1 cellular context compared by ENCODE assay signal in the genomic region with DNA sequence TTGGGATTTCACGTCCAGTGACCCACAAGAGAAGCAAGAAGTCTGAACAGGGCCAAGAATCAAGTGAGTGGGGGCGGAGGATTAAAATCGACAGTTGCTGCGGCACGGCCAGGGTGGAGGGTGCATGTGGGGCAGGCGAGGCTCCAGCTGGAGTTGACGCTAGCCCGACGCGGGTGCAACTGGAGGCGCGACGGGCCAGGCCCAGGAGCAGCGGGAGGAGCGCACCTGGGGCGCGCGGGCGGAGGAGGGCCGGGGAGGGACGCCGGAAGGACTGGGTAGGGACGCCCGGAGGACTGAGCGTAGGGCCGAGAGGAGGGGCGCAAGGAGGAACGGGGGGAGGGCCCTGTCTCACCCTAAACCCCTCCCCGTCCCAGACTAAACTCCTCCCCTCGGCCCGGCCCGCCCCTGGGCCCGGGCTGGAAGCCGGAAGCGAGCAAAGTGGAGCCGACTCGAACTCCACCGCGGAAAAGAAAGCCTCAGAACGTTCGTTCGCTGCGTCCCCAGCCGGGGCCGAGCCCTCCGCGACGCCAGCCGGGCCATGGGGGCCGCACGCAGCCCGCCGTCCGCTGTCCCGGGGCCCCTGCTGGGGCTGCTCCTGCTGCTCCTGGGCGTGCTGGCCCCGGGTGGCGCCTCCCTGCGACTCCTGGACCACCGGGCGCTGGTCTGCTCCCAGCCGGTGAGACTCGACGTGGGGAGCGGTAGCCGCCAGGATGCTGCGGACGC.
TF ChIP-seq lines count a peak whose summit lies in the region.

A gene with protein sequence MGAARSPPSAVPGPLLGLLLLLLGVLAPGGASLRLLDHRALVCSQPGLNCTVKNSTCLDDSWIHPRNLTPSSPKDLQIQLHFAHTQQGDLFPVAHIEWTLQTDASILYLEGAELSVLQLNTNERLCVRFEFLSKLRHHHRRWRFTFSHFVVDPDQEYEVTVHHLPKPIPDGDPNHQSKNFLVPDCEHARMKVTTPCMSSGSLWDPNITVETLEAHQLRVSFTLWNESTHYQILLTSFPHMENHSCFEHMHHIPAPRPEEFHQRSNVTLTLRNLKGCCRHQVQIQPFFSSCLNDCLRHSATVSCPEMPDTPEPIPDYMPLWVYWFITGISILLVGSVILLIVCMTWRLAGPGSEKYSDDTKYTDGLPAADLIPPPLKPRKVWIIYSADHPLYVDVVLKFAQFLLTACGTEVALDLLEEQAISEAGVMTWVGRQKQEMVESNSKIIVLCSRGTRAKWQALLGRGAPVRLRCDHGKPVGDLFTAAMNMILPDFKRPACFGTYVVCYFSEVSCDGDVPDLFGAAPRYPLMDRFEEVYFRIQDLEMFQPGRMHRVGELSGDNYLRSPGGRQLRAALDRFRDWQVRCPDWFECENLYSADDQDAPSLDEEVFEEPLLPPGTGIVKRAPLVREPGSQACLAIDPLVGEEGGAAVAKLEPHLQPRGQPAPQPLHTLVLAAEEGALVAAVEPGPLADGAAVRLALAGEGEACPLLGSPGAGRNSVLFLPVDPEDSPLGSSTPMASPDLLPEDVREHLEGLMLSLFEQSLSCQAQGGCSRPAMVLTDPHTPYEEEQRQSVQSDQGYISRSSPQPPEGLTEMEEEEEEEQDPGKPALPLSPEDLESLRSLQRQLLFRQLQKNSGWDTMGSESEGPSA (plus strand): TSS at position 447 of the 723 bp plus-strand sequence. CDS start 92 bp downstream, at position 539.

TF ChIP-seq in HepG2, 621 proteins besides CTCF, POLR2A, EP300 and RAD21 (continued from another document and continues in another):
- peak; percentile 81; the same call in 1 of the 2 replicates for TF ChIP-seq ZNF446 (CRISPR knock-in tag; IDR thresholded peaks at IDR 0.05)
- 0 out of 2 replicates have a peak, but pooled peaks have one; percentile 14 for TF ChIP-seq RXRA (CRISPR knock-in tag; IDR thresholded peaks at IDR 0.05)
- TF ChIP-seq ZNF703 (CRISPR knock-in tag; IDR thresholded peaks at IDR 0.05; ENCODE audit: borderline replicate concordance) = no peak
- TF ChIP-seq, protein P1, sequence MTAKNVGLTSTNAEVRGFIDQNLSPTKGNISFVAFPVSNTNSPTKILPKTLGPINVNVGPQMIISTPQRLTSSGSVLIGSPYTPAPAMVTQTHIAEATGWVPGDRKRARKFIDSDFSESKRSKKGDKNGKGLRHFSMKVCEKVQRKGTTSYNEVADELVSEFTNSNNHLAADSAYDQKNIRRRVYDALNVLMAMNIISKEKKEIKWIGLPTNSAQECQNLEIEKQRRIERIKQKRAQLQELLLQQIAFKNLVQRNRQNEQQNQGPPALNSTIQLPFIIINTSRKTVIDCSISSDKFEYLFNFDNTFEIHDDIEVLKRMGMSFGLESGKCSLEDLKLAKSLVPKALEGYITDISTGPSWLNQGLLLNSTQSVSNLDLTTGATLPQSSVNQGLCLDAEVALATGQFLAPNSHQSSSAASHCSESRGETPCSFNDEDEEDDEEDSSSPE (CRISPR knock-in tag; IDR thresholded peaks at IDR 0.05) = 0 out of 2 replicates have a peak, but pooled peaks have one; percentile 33
- TF ChIP-seq ZNF251 (CRISPR knock-in tag; IDR thresholded peaks at IDR 0.05) = no peak
- no peak for TF ChIP-seq SMARCC2 (IDR thresholded peaks at IDR 0.05)
- TF ChIP-seq, protein P2, sequence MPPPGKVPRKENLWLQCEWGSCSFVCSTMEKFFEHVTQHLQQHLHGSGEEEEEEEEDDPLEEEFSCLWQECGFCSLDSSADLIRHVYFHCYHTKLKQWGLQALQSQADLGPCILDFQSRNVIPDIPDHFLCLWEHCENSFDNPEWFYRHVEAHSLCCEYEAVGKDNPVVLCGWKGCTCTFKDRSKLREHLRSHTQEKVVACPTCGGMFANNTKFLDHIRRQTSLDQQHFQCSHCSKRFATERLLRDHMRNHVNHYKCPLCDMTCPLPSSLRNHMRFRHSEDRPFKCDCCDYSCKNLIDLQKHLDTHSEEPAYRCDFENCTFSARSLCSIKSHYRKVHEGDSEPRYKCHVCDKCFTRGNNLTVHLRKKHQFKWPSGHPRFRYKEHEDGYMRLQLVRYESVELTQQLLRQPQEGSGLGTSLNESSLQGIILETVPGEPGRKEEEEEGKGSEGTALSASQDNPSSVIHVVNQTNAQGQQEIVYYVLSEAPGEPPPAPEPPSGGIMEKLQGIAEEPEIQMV (CRISPR knock-in tag; IDR thresholded peaks at IDR 0.05; ENCODE audit: low read depth) = peak; percentile 18; the same call in 1 of the 2 replicates
- no peak for TF ChIP-seq ZFP41 (CRISPR knock-in tag; IDR thresholded peaks at IDR 0.05; ENCODE audit: borderline replicate concordance)
- no peak for TF ChIP-seq NONO (IDR thresholded peaks at IDR 0.05)
- TF ChIP-seq NONO (CRISPR knock-in tag; conservative IDR thresholded peaks at IDR 0.05) = peak; percentile 1; the same call in 1 of the 2 replicates
- no peak for TF ChIP-seq SNAI1 (CRISPR knock-in tag; IDR thresholded peaks at IDR 0.05; ENCODE audit: borderline replicate concordance)
- TF ChIP-seq, protein P3, sequence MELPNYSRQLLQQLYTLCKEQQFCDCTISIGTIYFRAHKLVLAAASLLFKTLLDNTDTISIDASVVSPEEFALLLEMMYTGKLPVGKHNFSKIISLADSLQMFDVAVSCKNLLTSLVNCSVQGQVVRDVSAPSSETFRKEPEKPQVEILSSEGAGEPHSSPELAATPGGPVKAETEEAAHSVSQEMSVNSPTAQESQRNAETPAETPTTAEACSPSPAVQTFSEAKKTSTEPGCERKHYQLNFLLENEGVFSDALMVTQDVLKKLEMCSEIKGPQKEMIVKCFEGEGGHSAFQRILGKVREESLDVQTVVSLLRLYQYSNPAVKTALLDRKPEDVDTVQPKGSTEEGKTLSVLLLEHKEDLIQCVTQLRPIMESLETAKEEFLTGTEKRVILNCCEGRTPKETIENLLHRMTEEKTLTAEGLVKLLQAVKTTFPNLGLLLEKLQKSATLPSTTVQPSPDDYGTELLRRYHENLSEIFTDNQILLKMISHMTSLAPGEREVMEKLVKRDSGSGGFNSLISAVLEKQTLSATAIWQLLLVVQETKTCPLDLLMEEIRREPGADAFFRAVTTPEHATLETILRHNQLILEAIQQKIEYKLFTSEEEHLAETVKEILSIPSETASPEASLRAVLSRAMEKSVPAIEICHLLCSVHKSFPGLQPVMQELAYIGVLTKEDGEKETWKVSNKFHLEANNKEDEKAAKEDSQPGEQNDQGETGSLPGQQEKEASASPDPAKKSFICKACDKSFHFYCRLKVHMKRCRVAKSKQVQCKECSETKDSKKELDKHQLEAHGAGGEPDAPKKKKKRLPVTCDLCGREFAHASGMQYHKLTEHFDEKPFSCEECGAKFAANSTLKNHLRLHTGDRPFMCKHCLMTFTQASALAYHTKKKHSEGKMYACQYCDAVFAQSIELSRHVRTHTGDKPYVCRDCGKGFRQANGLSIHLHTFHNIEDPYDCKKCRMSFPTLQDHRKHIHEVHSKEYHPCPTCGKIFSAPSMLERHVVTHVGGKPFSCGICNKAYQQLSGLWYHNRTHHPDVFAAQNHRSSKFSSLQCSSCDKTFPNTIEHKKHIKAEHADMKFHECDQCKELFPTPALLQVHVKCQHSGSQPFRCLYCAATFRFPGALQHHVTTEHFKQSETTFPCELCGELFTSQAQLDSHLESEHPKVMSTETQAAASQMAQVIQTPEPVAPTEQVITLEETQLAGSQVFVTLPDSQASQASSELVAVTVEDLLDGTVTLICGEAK (IDR thresholded peaks at IDR 0.05) = no peak
- TF ChIP-seq, protein P3 (CRISPR knock-in tag; IDR thresholded peaks at IDR 0.05) = peak; percentile 22; the same call in 1 of the 2 replicates
- TF ChIP-seq, protein P4, sequence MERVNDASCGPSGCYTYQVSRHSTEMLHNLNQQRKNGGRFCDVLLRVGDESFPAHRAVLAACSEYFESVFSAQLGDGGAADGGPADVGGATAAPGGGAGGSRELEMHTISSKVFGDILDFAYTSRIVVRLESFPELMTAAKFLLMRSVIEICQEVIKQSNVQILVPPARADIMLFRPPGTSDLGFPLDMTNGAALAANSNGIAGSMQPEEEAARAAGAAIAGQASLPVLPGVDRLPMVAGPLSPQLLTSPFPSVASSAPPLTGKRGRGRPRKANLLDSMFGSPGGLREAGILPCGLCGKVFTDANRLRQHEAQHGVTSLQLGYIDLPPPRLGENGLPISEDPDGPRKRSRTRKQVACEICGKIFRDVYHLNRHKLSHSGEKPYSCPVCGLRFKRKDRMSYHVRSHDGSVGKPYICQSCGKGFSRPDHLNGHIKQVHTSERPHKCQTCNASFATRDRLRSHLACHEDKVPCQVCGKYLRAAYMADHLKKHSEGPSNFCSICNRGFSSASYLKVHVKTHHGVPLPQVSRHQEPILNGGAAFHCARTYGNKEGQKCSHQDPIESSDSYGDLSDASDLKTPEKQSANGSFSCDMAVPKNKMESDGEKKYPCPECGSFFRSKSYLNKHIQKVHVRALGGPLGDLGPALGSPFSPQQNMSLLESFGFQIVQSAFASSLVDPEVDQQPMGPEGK (CRISPR knock-in tag; IDR thresholded peaks at IDR 0.05) = peak; percentile 78
- no peak for TF ChIP-seq ZBTB1 (CRISPR knock-in tag; IDR thresholded peaks at IDR 0.05; ENCODE audit: borderline replicate concordance)
- TF ChIP-seq MYC (CRISPR knock-in tag; IDR thresholded peaks at IDR 0.05; ENCODE audit: borderline replicate concordance) = peak; percentile 32; the same call in 1 of the 2 replicates
- TF ChIP-seq, protein P5, sequence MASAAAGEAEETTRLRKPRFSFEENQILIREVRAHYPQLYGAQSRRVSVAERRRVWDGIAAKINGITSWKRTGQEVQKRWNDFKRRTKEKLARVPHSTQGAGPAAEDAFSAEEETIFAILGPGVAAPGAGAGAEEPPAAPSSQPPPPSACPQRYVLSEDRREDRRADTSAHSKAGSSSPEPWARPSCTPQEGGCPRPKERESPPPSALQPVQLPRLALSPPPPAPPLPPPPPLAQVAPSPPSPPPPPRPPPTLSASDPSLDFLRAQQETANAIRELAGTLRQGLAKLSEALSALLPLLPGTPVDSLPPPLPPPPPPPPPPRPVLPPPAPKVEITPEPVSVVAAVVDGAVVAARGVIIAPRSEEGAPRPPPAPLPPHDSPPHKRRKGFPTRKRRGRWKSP (CRISPR knock-in tag; IDR thresholded peaks at IDR 0.05) = peak; percentile 68; the same call in 1 of the 2 replicates
- TF ChIP-seq TAF1 (CRISPR knock-in tag; IDR thresholded peaks at IDR 0.05) = peak; percentile 72; the same call in 1 of the 2 replicates
- no peak for TF ChIP-seq ZSCAN20 (CRISPR knock-in tag; IDR thresholded peaks at IDR 0.05; ENCODE audit: borderline replicate concordance)
- TF ChIP-seq SOX13 (IDR thresholded peaks at IDR 0.05) = no peak
- no peak for TF ChIP-seq SOX13 (CRISPR knock-in tag; conservative IDR thresholded peaks at IDR 0.05 in 1 of 2, IDR thresholded peaks at IDR 0.05 in 1 of 2)
- no peak for TF ChIP-seq ATF7 (IDR thresholded peaks at IDR 0.05)
- TF ChIP-seq ATF7 (CRISPR knock-in tag; IDR thresholded peaks at IDR 0.05) = no peak
- TF ChIP-seq, protein P6, sequence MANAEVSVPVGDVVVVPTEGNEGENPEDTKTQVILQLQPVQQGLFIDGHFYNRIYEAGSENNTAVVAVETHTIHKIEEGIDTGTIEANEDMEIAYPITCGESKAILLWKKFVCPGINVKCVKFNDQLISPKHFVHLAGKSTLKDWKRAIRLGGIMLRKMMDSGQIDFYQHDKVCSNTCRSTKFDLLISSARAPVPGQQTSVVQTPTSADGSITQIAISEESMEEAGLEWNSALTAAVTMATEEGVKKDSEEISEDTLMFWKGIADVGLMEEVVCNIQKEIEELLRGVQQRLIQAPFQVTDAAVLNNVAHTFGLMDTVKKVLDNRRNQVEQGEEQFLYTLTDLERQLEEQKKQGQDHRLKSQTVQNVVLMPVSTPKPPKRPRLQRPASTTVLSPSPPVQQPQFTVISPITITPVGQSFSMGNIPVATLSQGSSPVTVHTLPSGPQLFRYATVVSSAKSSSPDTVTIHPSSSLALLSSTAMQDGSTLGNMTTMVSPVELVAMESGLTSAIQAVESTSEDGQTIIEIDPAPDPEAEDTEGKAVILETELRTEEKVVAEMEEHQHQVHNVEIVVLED (CRISPR knock-in tag; IDR thresholded peaks at IDR 0.05; ENCODE audit: borderline replicate concordance) = 0 out of 2 replicates have a peak, but pooled peaks have one; percentile 22
- 0 out of 2 replicates have a peak, but pooled peaks have one; percentile 15 for TF ChIP-seq SMAD1 (CRISPR knock-in tag; IDR thresholded peaks at IDR 0.05; ENCODE audit: borderline replicate concordance, low read depth)
- no peak for TF ChIP-seq ZNF547 (CRISPR knock-in tag; IDR thresholded peaks at IDR 0.05)
- TF ChIP-seq, protein P7, sequence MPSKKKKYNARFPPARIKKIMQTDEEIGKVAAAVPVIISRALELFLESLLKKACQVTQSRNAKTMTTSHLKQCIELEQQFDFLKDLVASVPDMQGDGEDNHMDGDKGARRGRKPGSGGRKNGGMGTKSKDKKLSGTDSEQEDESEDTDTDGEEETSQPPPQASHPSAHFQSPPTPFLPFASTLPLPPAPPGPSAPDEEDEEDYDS (CRISPR knock-in tag; IDR thresholded peaks at IDR 0.05) = 0 out of 2 replicates have a peak, but pooled peaks have one; percentile 14
- TF ChIP-seq, protein P8, sequence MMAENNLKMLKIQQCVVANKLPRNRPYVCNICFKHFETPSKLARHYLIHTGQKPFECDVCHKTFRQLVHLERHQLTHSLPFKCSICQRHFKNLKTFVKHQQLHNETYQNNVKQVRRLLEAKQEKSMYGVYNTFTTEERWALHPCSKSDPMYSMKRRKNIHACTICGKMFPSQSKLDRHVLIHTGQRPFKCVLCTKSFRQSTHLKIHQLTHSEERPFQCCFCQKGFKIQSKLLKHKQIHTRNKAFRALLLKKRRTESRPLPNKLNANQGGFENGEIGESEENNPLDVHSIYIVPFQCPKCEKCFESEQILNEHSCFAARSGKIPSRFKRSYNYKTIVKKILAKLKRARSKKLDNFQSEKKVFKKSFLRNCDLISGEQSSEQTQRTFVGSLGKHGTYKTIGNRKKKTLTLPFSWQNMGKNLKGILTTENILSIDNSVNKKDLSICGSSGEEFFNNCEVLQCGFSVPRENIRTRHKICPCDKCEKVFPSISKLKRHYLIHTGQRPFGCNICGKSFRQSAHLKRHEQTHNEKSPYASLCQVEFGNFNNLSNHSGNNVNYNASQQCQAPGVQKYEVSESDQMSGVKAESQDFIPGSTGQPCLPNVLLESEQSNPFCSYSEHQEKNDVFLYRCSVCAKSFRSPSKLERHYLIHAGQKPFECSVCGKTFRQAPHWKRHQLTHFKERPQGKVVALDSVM (CRISPR knock-in tag; IDR thresholded peaks at IDR 0.05) = peak; percentile 32
- TF ChIP-seq PPARG (CRISPR knock-in tag; conservative IDR thresholded peaks at IDR 0.05) = no peak
